In the genomic region with DNA sequence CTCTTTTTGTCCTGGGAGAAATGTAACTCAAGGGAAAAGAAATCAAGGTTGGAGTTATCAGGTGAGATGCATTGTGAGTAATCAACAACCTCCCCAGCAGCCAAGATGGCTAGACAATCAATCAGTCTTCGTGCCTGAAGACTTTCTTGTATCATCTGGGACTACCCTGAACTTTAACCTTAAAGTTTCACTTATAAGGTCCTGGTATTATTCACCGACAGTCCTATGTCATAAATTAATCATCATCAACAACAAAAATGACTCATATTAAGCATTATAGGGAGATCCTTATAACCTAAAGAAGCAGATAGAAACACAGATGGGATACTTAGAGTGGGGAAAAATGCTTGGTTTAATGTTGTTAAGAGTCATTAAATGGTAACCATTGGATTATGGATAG, we compare ENCODE assay signal across 27 cellular contexts. TPM values are rescaled to one million over a fixed set of nuclear protein-coding genes. Genes with fewer than 3 reads are reported as not detected.
A peak's percentile ranks its signal among the peaks of the same experiment; 100 is the strongest.
DNase-seq lines count a peak whose midpoint lies in the region; ATAC-seq and TF ChIP-seq lines count a peak whose summit lies in the region.
"Had no signal": no experiment of that assay in that cellular context is flagged by ENCODE, and none has a peak within 500 bp of the region (broad histone marks: within the 10 kb centered on the region; RNA-seq: fewer than 3 reads in every experiment).

No MANE protein-coding gene starts in this region.

- H3K4me1 ChIP-seq in Peyer's patch (peaks cover 0 to 49% (median 6%) of the 10 kb centered on the region in 4 donors), endodermal cell (ENCODE audit: control insufficient read depth, insufficient read depth, low read length) (peaks cover 8% of the 10 kb centered on the region), mucosa of descending colon (ENCODE audit: low read depth) (peaks cover 9% of the 10 kb centered on the region), left lung (peaks cover 0 to 4% of the 10 kb centered on the region in 2 donors)

- H3K4me1 Mint-ChIP-seq in endodermal cell = peaks cover 14% of the 10 kb centered on the region

- H3K27ac ChIP-seq in Peyer's patch (peak overlapping the region in 3 of 4 donors; percentile 64 to 85 (median 84)), endodermal cell (ENCODE audit: low read depth, low read length) (no peak overlapping the region), left lung (no peak overlapping the region)
- H3K27ac ChIP-seq: GM23248, HL-60 had no signal

- H3K4me3 ChIP-seq in Peyer's patch = no peak overlapping the region
- H3K4me3 ChIP-seq in endodermal cell (ENCODE audit: low read length) = peak overlapping the region; percentile 59
- H3K4me3 ChIP-seq in mucosa of descending colon = no peak overlapping the region
- H3K4me3 ChIP-seq in left lung = no peak overlapping the region
- H3K4me3 ChIP-seq: GM23248 had no signal

- no peaks in the 10 kb centered on the region for H3K36me3 ChIP-seq in Peyer's patch
- no peaks in the 10 kb centered on the region for H3K36me3 ChIP-seq in endodermal cell (ENCODE audit: control insufficient read depth, insufficient read depth, low read length)
- no peaks in the 10 kb centered on the region for H3K36me3 ChIP-seq in mucosa of descending colon (ENCODE audit: low read depth)
- H3K36me3 ChIP-seq in left lung = no peaks in the 10 kb centered on the region

- H3K27me3 ChIP-seq in Peyer's patch (no peaks in the 10 kb centered on the region), endodermal cell (ENCODE audit: control insufficient read depth, insufficient read depth, low read length, poor library complexity, severe bottlenecking) (peaks cover 8% of the 10 kb centered on the region), left lung (peaks cover 4 to 26% of the 10 kb centered on the region in 2 donors)

- H3K27me3 Mint-ChIP-seq in endodermal cell (ENCODE audit: insufficient read depth) = peaks cover 25% of the 10 kb centered on the region

- intact Hi-C loops in mucosa of descending colon (cut with DNase I, micrococcal nuclease) = no loop called here
- intact Hi-C loops in left lung (cut with DNase I) = no loop called here
- intact Hi-C loops in left colon (cut with DNase I, micrococcal nuclease) = loop anchor here in 1 of 2 donors (10.0 kb wide), 1 partner anchor 106 kb away; no protein-coding TSS in a partner anchor

- DNase-seq in HCEC 1CT (peak; percentile 30), Peyer's patch (no peak), endodermal cell (no peak), mucosa of descending colon (no peak), DMS153 (lab: John Stamatoyannopoulos, UW) (no peak), left lung (no peak), left colon (no peak)
- DNase-seq in activated effector memory CD4-positive, alpha-beta T cell treated with anti-CD3 and anti-CD28 coated beads, Interleukin-2, amount 50 U/mL, for 16 hours = no peak
- DNase-seq: CD4-positive, alpha-beta T cell; COR-L47; DMS79 treated with DMSO at 0.1 percent for 48 hours; GM23248; H9; KBM-7; NCI-H1105 treated with DMSO at 0.1 percent for 48 hours; NCI-H1694; NCI-H2081; NCI-H2171; NCI-H345; NCI-H524; NCI-H774; NK-92 treated with Interleukin-12 subunit alpha and Interleukin-12 subunit beta, amount 100 ng/mL, for 24 hours; SIG-M5; SK-N-SH had no signal

- ATAC-seq in mucosa of descending colon (peak; percentile 1), left lung (no peak), left colon (no peak)

- no peak for TF ChIP-seq CTCF in Peyer's patch (IDR thresholded peaks at IDR 0.05)
- TF ChIP-seq CTCF in endodermal cell (conservative IDR thresholded peaks at IDR 0.05) = no peak
- TF ChIP-seq CTCF in mucosa of descending colon (IDR thresholded peaks at IDR 0.05) = no peak
- TF ChIP-seq CTCF in left lung (IDR thresholded peaks at IDR 0.05) = no peak

- H3K9ac ChIP-seq in endodermal cell (ENCODE audit: extremely low read depth, low read length, poor library complexity, severe bottlenecking) = no peak overlapping the region
- H3K9ac ChIP-seq: GM23248, SK-N-SH had no signal

- no peaks in the 10 kb centered on the region for H3K36me3 Mint-ChIP-seq in endodermal cell (ENCODE audit: low read depth)

- TF ChIP-seq POLR2A in Peyer's patch (IDR thresholded peaks at IDR 0.05) = no peak

- no peak overlapping the region for H3K27ac Mint-ChIP-seq in endodermal cell
- H3K27ac Mint-ChIP-seq: CD4-positive, alpha-beta T cell; H9 had no signal

- no peak overlapping the region for H3K4me3 Mint-ChIP-seq in endodermal cell
- H3K4me3 Mint-ChIP-seq: CD4-positive, alpha-beta T cell; H9 had no signal

- 60% methylated on average over 2 of the region's 2 CpGs; no CpG with 5 or more reads in 1 of the 2 experiments for WGBS in endodermal cell (ENCODE audit: insufficient coverage in 1 of 2, insufficient read length in 1 of 2), 2 experiments

- H3K9me3 ChIP-seq in Peyer's patch (no peaks in the 10 kb centered on the region), endodermal cell (ENCODE audit: control insufficient read depth, low read length) (no peaks in the 10 kb centered on the region), mucosa of descending colon (no peaks in the 10 kb centered on the region), left lung (no peaks in the 10 kb centered on the region)
- H3K9me3 ChIP-seq: SK-N-SH had no signal

- H3K9me3 Mint-ChIP-seq in endodermal cell = no peaks in the 10 kb centered on the region
- H3K9me3 Mint-ChIP-seq: CD4-positive, alpha-beta T cell; H9 had no signal

RNA-seq across cellular contexts. Expression of a gene that starts 7.7 kb away (rescaled TPM):
- total RNA-seq in Peyer's patch = 1 to 10 TPM in 2 of 4 donors, not detected in 2; 2.5 to 3.9 TPM
- 1 to 10 TPM; 1.1 to 1.6 TPM for total RNA-seq in endodermal cell
- polyA plus RNA-seq in endodermal cell (2013, experiment 1 of 2) = 1.5 TPM
- 1.1 TPM for polyA plus RNA-seq in endodermal cell (2013, experiment 2 of 2)
- total RNA-seq in mucosa of descending colon = under 1 TPM in 2 of 3 donors, not detected in 1; 0.60 to 0.69 TPM
- 1 to 10 TPM in 1 of 2 donors, under 1 TPM in 1; 0.41 to 1.8 TPM for total RNA-seq in left lung
- total RNA-seq in left colon = under 1 TPM; 0.36 to 0.64 TPM
- total RNA-seq: A673; CD4-positive, alpha-beta T cell; GM23248; HT-29 had no signal
- polyA plus RNA-seq: GM23248 had no signal

Comparison
In these comparisons a context has a peak if more than half of its experiments do, and no peak if none do; other contexts are left out.
1. H3K27ac ChIP-seq: peak in Peyer's patch (3 of 4); none in endodermal cell (single experiment) and left lung (0 of 2).